21 cellular contexts compared by ENCODE assay signal in genomic region chr3:178987745-178988144, GRCh38.
"Had no signal": no experiment of that assay in that cellular context is flagged by ENCODE, and none has a peak within 500 bp of the region (broad histone marks: within the 10 kb centered on the region; RNA-seq: fewer than 3 reads in every experiment).

No MANE protein-coding gene starts in this region.

- H3K27me3 ChIP-seq: dorsolateral prefrontal cortex, heart left ventricle, neutrophil, sigmoid colon, tibial artery, upper lobe of left lung, vagina had no signal

- H3K27ac ChIP-seq: dorsolateral prefrontal cortex, heart left ventricle, neutrophil, sigmoid colon, tibial artery, upper lobe of left lung, vagina had no signal

- ATAC-seq: esophagus mucosa; heart left ventricle; left colon; left ventricle myocardium superior; naive thymus-derived CD8-positive, alpha-beta T cell; stimulated activated naive CD8-positive, alpha-beta T cell treated with anti-CD3 and anti-CD28 coated beads, Interleukin-15, Interleukin-2, amounts not matched to agents 100 U/mL and 50 U/mL, for 24 hours had no signal

- H3K27me3 Mint-ChIP-seq: naive thymus-derived CD8-positive, alpha-beta T cell had no signal

- H3K4me3 ChIP-seq: dorsolateral prefrontal cortex, heart left ventricle, lung, sigmoid colon, tibial artery, upper lobe of left lung, vagina had no signal

- FAIRE-seq: endometrium, frontal cortex, small intestine had no signal

- H3K4me3 Mint-ChIP-seq: naive thymus-derived CD8-positive, alpha-beta T cell had no signal

- H3K36me3 ChIP-seq: neutrophil, sigmoid colon, upper lobe of left lung, vagina had no signal

- H3K4me1 Mint-ChIP-seq: naive thymus-derived CD8-positive, alpha-beta T cell had no signal

- H3K4me1 ChIP-seq: heart left ventricle, sigmoid colon, tibial artery, upper lobe of left lung, vagina had no signal

- H3K27ac Mint-ChIP-seq: naive thymus-derived CD8-positive, alpha-beta T cell had no signal

- DNase-seq: cortex of kidney; dorsolateral prefrontal cortex; effector CD8-positive, alpha-beta T cell; heart left ventricle; hippocampal formation; left colon; left ventricle myocardium superior; naive thymus-derived CD8-positive, alpha-beta T cell; posterior cingulate gyrus; sigmoid colon; small intestine; stimulated activated CD4-positive, alpha-beta T cell treated with anti-CD3 and anti-CD28 coated beads, Interleukin-2, amount 100 ng/mL, for 48 hours; stimulated activated naive CD8-positive, alpha-beta T cell treated with anti-CD3 and anti-CD28 coated beads, Interleukin-15, Interleukin-2, amounts not matched to agents 100 U/mL and 50 U/mL, for 24 hours; tibial artery; upper lobe of left lung had no signal
